ENCODE assay signal across 10 cellular contexts in genomic region chr7:55838595-55838994, GRCh38. TPM values are rescaled to one million over a fixed set of nuclear protein-coding genes. Genes with fewer than 3 reads are reported as not detected.
"Had no signal": no experiment of that assay in that cellular context is flagged by ENCODE, and none has a peak within 500 bp of the region (broad histone marks: within the 10 kb centered on the region; RNA-seq: fewer than 3 reads in every experiment).

No MANE protein-coding gene starts in this region.

- DNase-seq: GM23248, GOT3, H7, IMR-90, KG1 had no signal

- H3K9me3 ChIP-seq: HAP-1 had no signal

- H3K4me3 ChIP-seq: GM23248, HAP-1, K562 had no signal

- H3K36me3 ChIP-seq: HAP-1 had no signal

- H3K4me1 ChIP-seq: HAP-1 had no signal

- H3K27ac ChIP-seq: GM23248 had no signal

- ATAC-seq: HCT116, K562 had no signal

- H2AFZ ChIP-seq: GM23248 had no signal

RNA-seq across cellular contexts. Expression of gene SEPTIN14, which starts 24.0 kb away (rescaled TPM):
- total RNA-seq: GM23248, H4, H7, HT-29, IMR-90 had no signal
- polyA plus RNA-seq: GM23248, IMR-90 had no signal
